Comparison of ENCODE assay signal across 35 cellular contexts in the genomic region with DNA sequence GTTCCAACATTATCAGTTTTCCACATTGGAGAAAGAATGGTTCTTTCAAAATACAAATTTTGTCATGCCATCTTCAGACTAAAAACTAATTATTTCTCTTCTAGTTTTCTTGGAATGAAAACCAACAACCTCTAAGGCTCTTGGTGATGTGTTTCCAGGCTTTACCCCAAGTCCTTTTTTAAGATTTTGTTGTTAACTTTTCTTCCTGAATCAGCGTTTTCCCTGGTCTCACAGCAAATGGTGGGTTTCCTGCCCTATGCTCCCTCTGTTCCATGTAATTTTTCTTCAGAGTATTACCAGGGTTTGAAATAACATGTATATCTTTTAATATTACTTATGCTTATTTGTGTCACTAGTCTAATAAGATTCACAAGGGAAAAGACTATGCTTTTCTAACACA.
DNase-seq lines count a peak whose midpoint lies in the region; ATAC-seq, FAIRE-seq and TF ChIP-seq lines count a peak whose summit lies in the region.
"Had no signal": no experiment of that assay in that cellular context is flagged by ENCODE, and none has a peak within 500 bp of the region (broad histone marks: within the 10 kb centered on the region; RNA-seq: fewer than 3 reads in every experiment).

No MANE protein-coding gene starts in this region.

- H3K4me1 ChIP-seq in HepG2 (ENCODE audit: insufficient read depth, low read length) (no peaks in the 10 kb centered on the region), right lobe of liver (no peaks in the 10 kb centered on the region), IMR-90 (ENCODE audit: control insufficient read depth, insufficient read depth, low read length) (no peaks in the 10 kb centered on the region), Karpas-422 (ENCODE audit: low read length) (no peaks in the 10 kb centered on the region)
- H3K4me1 ChIP-seq: A549; BE2C; BLaER1; BLaER1 treated with 17β-estradiol and CSF1 and Interleukin-3, amounts not matched to agents 10 nM and 100 nM; Caco-2 had no signal

- H2AK5ac ChIP-seq in IMR-90 (ENCODE audit: low read depth, low read length) = no peak overlapping the region

- H3K9me2 ChIP-seq in Karpas-422 (replicated peaks; ENCODE audit: insufficient read depth, low read length) (no peaks in the 10 kb centered on the region), SU-DHL-6 (replicated peaks; ENCODE audit: insufficient read depth, low read length) (no peaks in the 10 kb centered on the region)

- TF ChIP-seq POLR2A in HepG2 (IDR thresholded peaks at IDR 0.05; ENCODE audit: insufficient read depth in 1 of 2, low read depth in 2 of 2, low read length in 2 of 2) (no peak), right lobe of liver (IDR thresholded peaks at IDR 0.05) (no peak), IMR-90 (IDR thresholded peaks at IDR 0.05; ENCODE audit: low read depth, low read length) (no peak), H54 (IDR thresholded peaks at IDR 0.05; ENCODE audit: low read depth, low read length) (no peak)

- H4K5ac ChIP-seq in IMR-90 (ENCODE audit: low read depth, low read length) = no peak overlapping the region

- H3K56ac ChIP-seq in IMR-90 (ENCODE audit: extremely low read depth, insufficient read depth, low read length) = no peak overlapping the region

- intact Hi-C loops in HepG2 (cut with micrococcal nuclease; ENCODE audit: unreplicated experiment) = no loop called here
- intact Hi-C loops in right lobe of liver (cut with DNase I) = no loop called here
- intact Hi-C loops in IMR-90 (cut with micrococcal nuclease) = no loop called here

- H3K9ac ChIP-seq in HepG2 (ENCODE audit: insufficient read depth, low read depth, low read length) = no peak overlapping the region
- no peak overlapping the region for H3K9ac ChIP-seq in IMR-90 (ENCODE audit: low read depth, low read length)
- H3K9ac ChIP-seq in Karpas-422 (ENCODE audit: low read length) = no peak overlapping the region
- H3K9ac ChIP-seq in SU-DHL-6 (ENCODE audit: low read length) = no peak overlapping the region
- H3K9ac ChIP-seq: BLaER1; BLaER1 treated with 17β-estradiol and CSF1 and Interleukin-3, amounts not matched to agents 10 nM and 100 nM had no signal

- no peak overlapping the region for H2AK9ac ChIP-seq in IMR-90 (replicated peaks; ENCODE audit: low read depth, low read length, poor library complexity)

- DNase-seq in HepG2 (ENCODE audit: low spot score) = no peak
- DNase-seq in right lobe of liver = no peak
- no peak for DNase-seq in IMR-90
- DNase-seq in Karpas-422 = no peak
- DNase-seq in H54 (ENCODE audit: insufficient read length, low spot score) = no peak
- DNase-seq in NCI-H2029 treated with DMSO at 0.1 percent for 48 hours (lab: John Stamatoyannopoulos, UW) = no peak
- DNase-seq in activated CD4-positive, alpha-beta T cell treated with anti-CD3 and anti-CD28 coated beads, Interleukin-2, amount 50 U/mL, for 1 hour = no peak
- DNase-seq: 8988T; ACHN; AML-193; BE2C; C1 segment of cervical spinal cord; Caco-2; Calu3; CD4-positive, alpha-beta memory T cell; CD4-positive, alpha-beta T cell; CD4-positive, CD25-positive, alpha-beta regulatory T cell; CD8-positive, alpha-beta memory T cell; CD8-positive, alpha-beta T cell; COR-L47; DMS 273 treated with DMSO at 0.1 percent for 48 hours; DMS153; DMS53; DMS79; DMS79 treated with DMSO at 0.1 percent for 48 hours; DND-41; EL had no signal

- H2AFZ ChIP-seq in HepG2 (ENCODE audit: low read length) (no peak overlapping the region), IMR-90 (replicated peaks; ENCODE audit: low read length, poor library complexity) (no peak overlapping the region), Karpas-422 (ENCODE audit: low read length) (peak overlapping the region; percentile 78), SU-DHL-6 (ENCODE audit: low read depth, low read length, severe bottlenecking) (peak overlapping the region; percentile 48)

- no peaks in the 10 kb centered on the region for H3K9me1 ChIP-seq in IMR-90 (ENCODE audit: insufficient read depth, low read length)

- H3K27me3 ChIP-seq in HepG2 (ENCODE audit: control insufficient read depth in 1 of 2, insufficient read depth in 2 of 2, low read length in 2 of 2) (no peaks in the 10 kb centered on the region), right lobe of liver (no peaks in the 10 kb centered on the region), IMR-90 (ENCODE audit: control insufficient read depth, insufficient read depth, low read length) (no peaks in the 10 kb centered on the region), Karpas-422 (ENCODE audit: low read length) (no peaks in the 10 kb centered on the region), SU-DHL-6 (ENCODE audit: low read length) (no peaks in the 10 kb centered on the region)
- H3K27me3 ChIP-seq: BE2C; BLaER1; BLaER1 treated with 17β-estradiol and CSF1 and Interleukin-3, amounts not matched to agents 10 nM and 100 nM had no signal

- TF ChIP-seq RAD21 in HepG2 (CRISPR knock-in tag; IDR thresholded peaks at IDR 0.05) (no peak), IMR-90 (IDR thresholded peaks at IDR 0.05; ENCODE audit: low read length) (no peak)

- no peak overlapping the region for H3K18ac ChIP-seq in IMR-90 (ENCODE audit: low read depth, low read length)

- H4K20me1 ChIP-seq in HepG2 (ENCODE audit: insufficient read depth, low read length) (no peaks in the 10 kb centered on the region), IMR-90 (ENCODE audit: insufficient read depth, low read length) (no peaks in the 10 kb centered on the region), Karpas-422 (ENCODE audit: insufficient read depth, low read depth, low read length) (no peaks in the 10 kb centered on the region), SU-DHL-6 (ENCODE audit: low read depth, low read length) (no peaks in the 10 kb centered on the region)
- H4K20me1 ChIP-seq: BLaER1; BLaER1 treated with 17β-estradiol and CSF1 and Interleukin-3, amounts not matched to agents 10 nM and 100 nM had no signal

- H3K14ac ChIP-seq in IMR-90 (replicated peaks; ENCODE audit: low read depth, low read length) = no peak overlapping the region

- no peaks in the 10 kb centered on the region for H3K36me3 ChIP-seq in HepG2 (replicated peaks in 1 of 2; ENCODE audit: control insufficient read depth in 1 of 2, insufficient read depth in 2 of 2, low read length in 2 of 2)
- H3K36me3 ChIP-seq in right lobe of liver = no peaks in the 10 kb centered on the region
- no peaks in the 10 kb centered on the region for H3K36me3 ChIP-seq in IMR-90 (ENCODE audit: control insufficient read depth, insufficient read depth, low read length)
- 0 out of 2 replicates have a peak, but pooled peaks cover 3% of the 10 kb centered on the region for H3K36me3 ChIP-seq in Karpas-422 (ENCODE audit: insufficient read depth, low read length)
- peaks cover 4% of the 10 kb centered on the region; the same call in 1 of the 2 replicates for H3K36me3 ChIP-seq in SU-DHL-6 (ENCODE audit: low read length)
- H3K36me3 ChIP-seq: BE2C; BLaER1; BLaER1 treated with 17β-estradiol and CSF1 and Interleukin-3, amounts not matched to agents 10 nM and 100 nM had no signal

- BruUV-seq in HepG2 (replicated peaks; lab: Mats Ljungman, UMichigan) (no TSS peak), IMR-90 (replicated peaks; lab: Mats Ljungman, UMichigan) (no TSS peak)

- POLR2A ChIA-PET in HepG2 (lab: Yijun Ruan, JAX) = no interaction called here
- POLR2A ChIA-PET in IMR-90 (lab: Charles Lee; ENCODE audit: unreplicated experiment) = no interaction called here

- no peak overlapping the region for H3K23ac ChIP-seq in IMR-90 (ENCODE audit: low read depth, low read length)

- H2BK5ac ChIP-seq in IMR-90 (ENCODE audit: low read depth, low read length, poor library complexity, severe bottlenecking) = no peak overlapping the region

- no peak overlapping the region for H3K4me2 ChIP-seq in HepG2 (ENCODE audit: low read depth, low read length)
- H3K4me2 ChIP-seq in IMR-90 (ENCODE audit: low read depth, low read length) = no peak overlapping the region
- H3K4me2 ChIP-seq in Karpas-422 (ENCODE audit: low read depth, low read length, poor library complexity, severe bottlenecking) = no peak overlapping the region
- H3K4me2 ChIP-seq in SU-DHL-6 (ENCODE audit: low read depth, low read length, poor library complexity, severe bottlenecking) = no peak overlapping the region
- H3K4me2 ChIP-seq: A549; BLaER1; BLaER1 treated with 17β-estradiol and CSF1 and Interleukin-3, amounts not matched to agents 10 nM and 100 nM had no signal

- no peaks in the 10 kb centered on the region for H3K79me2 ChIP-seq in HepG2 (ENCODE audit: insufficient read depth, low read length)
- H3K79me2 ChIP-seq in Karpas-422 (ENCODE audit: low read length) = no peaks in the 10 kb centered on the region
- no peaks in the 10 kb centered on the region for H3K79me2 ChIP-seq in SU-DHL-6 (ENCODE audit: insufficient read depth, low read length)

- ATAC-seq in HepG2 (no peak), right lobe of liver (no peak), IMR-90 (ENCODE audit: low read depth) (no peak)
- ATAC-seq: A549; CD8-positive, alpha-beta T cell had no signal

- dilution Hi-C loops in IMR-90 (cut with HindIII; ENCODE audit: low sequenced_read_pairs, unreplicated experiment) = no loop called here

- H3K79me1 ChIP-seq in IMR-90 (ENCODE audit: low read depth in 1 of 2, low read length in 2 of 2) = no peaks in the 10 kb centered on the region

- no peak overlapping the region for H4K8ac ChIP-seq in IMR-90 (ENCODE audit: low read depth in 2 of 2, low read length in 2 of 2)

- no peak overlapping the region for H3K4me3 ChIP-seq in HepG2 (replicated peaks in 1 of 3; ENCODE audit: insufficient read depth in 1 of 3, low read depth in 2 of 3, low read length in 3 of 3)
- no peak overlapping the region for H3K4me3 ChIP-seq in right lobe of liver
- no peak overlapping the region for H3K4me3 ChIP-seq in IMR-90 (ENCODE audit: insufficient read depth, low read depth, low read length)
- no peak overlapping the region for H3K4me3 ChIP-seq in Karpas-422 (ENCODE audit: low read length)
- H3K4me3 ChIP-seq in SU-DHL-6 (ENCODE audit: insufficient read depth, low read length, poor library complexity, severe bottlenecking) = no peak overlapping the region
- H3K4me3 ChIP-seq: A549; BLaER1; BLaER1 treated with 17β-estradiol and CSF1 and Interleukin-3, amounts not matched to agents 10 nM and 100 nM had no signal

- H4K91ac ChIP-seq in IMR-90 (ENCODE audit: insufficient read depth, low read depth, low read length) = no peak overlapping the region

- CTCF ChIA-PET in HepG2 (lab: Yijun Ruan, JAX; ENCODE audit: low intra/inter-chr PET ratio, low total read pairs) = no interaction called here
- CTCF ChIA-PET in IMR-90 (lab: Yijun Ruan, JAX) = no interaction called here

- H3K27ac ChIP-seq in HepG2 (ENCODE audit: extremely low read length, insufficient read depth, low read length) (no peak overlapping the region), right lobe of liver (no peak overlapping the region), IMR-90 (ENCODE audit: insufficient read depth, low read length) (no peak overlapping the region), Karpas-422 (ENCODE audit: low read length) (no peak overlapping the region), SU-DHL-6 (ENCODE audit: low read depth, low read length) (no peak overlapping the region)
- H3K27ac ChIP-seq: 22Rv1; A549; BLaER1; BLaER1 treated with 17β-estradiol and CSF1 and Interleukin-3, amounts not matched to agents 10 nM and 100 nM; C4-2B had no signal

- TF ChIP-seq EP300 in HepG2 (IDR thresholded peaks at IDR 0.05; ENCODE audit: low read depth in 2 of 2, low read length in 2 of 2) (no peak), HepG2 (CRISPR knock-in tag; IDR thresholded peaks at IDR 0.05; ENCODE audit: borderline replicate concordance) (no peak)

- H3F3A ChIP-seq in SU-DHL-6 (ENCODE audit: insufficient read depth) = no peaks in the 10 kb centered on the region

- in situ Hi-C loops in HepG2 (cut with HindIII; ENCODE audit: extremely low pct_ligation_motif_present, low pct_unique_long_range_greater_than_20kb) (no loop called here), IMR-90 (cut with MboI; ENCODE audit: low sequenced_read_pairs) (no loop called here)

- peaks cover 94% of the 10 kb centered on the region for H3K9me3 ChIP-seq in HepG2 (ENCODE audit: low read length)
- H3K9me3 ChIP-seq in right lobe of liver = no peaks in the 10 kb centered on the region
- H3K9me3 ChIP-seq in IMR-90 (ENCODE audit: control insufficient read depth, insufficient read depth, low read length) = no peaks in the 10 kb centered on the region
- no peaks in the 10 kb centered on the region for H3K9me3 ChIP-seq in Karpas-422 (ENCODE audit: low read length)
- H3K9me3 ChIP-seq in SU-DHL-6 (ENCODE audit: insufficient read depth, low read length) = 0 out of 2 replicates have a peak, but pooled peaks cover 4% of the 10 kb centered on the region
- H3K9me3 ChIP-seq: A549; BE2C; BLaER1; BLaER1 treated with 17β-estradiol and CSF1 and Interleukin-3, amounts not matched to agents 10 nM and 100 nM; Caco-2 had no signal

- TF ChIP-seq CTCF in HepG2 (CRISPR knock-in tag; IDR thresholded peaks at IDR 0.05) (no peak), right lobe of liver (IDR thresholded peaks at IDR 0.05) (no peak), IMR-90 (conservative IDR thresholded peaks at IDR 0.05; ENCODE audit: low read depth, low read length) (no peak), SU-DHL-6 (IDR thresholded peaks at IDR 0.05; ENCODE audit: insufficient read depth, low read length, poor library complexity, severe bottlenecking) (no peak)

- H2BK20ac ChIP-seq in IMR-90 (ENCODE audit: low read depth, low read length) = no peak overlapping the region

- H3K4ac ChIP-seq in IMR-90 (ENCODE audit: low read depth, low read length) = no peak overlapping the region

- WGBS in HepG2 (ENCODE audit: low lambda C conversion rate) = 0% methylated on average over 1 of the region's 1 CpG
- WGBS in right lobe of liver (ENCODE audit: insufficient coverage, low coverage, low lambda C conversion rate, missing lambda C conversion rate) = 36% methylated on average over 1 of the region's 1 CpG
- WGBS in IMR-90 (ENCODE audit: extremely low coverage in 2 of 2, insufficient read length in 1 of 2), 2 experiments = no CpG with 5 or more reads among the region's 1 CpG

- no peak overlapping the region for H2BK120ac ChIP-seq in IMR-90 (ENCODE audit: low read depth, low read length)

- FAIRE-seq in HepG2 (lab: Jason Lieb, UNC) (no peak), H54 (lab: Jason Lieb, UNC) (no peak)
- FAIRE-seq: A204.1, A549, D721Med had no signal

- no peak overlapping the region for H2BK15ac ChIP-seq in IMR-90 (ENCODE audit: low read depth, low read length)

Comparison
In these comparisons a context has a peak if more than half of its experiments do, and no peak if none do; other contexts are left out.
1. H2AFZ ChIP-seq: peak in Karpas-422 (single experiment) and SU-DHL-6 (single experiment); none in HepG2 (single experiment) and IMR-90 (single experiment).